8 cellular contexts compared by ENCODE assay signal in genomic region chr6:31366693-31367470, GRCh38. TPM values are rescaled to one million over a fixed set of nuclear protein-coding genes. Genes with fewer than 3 reads are reported as not detected.
A peak's percentile ranks its signal among the peaks of the same experiment; 100 is the strongest.
DNase-seq lines count a peak whose midpoint lies in the region; ATAC-seq lines count a peak whose summit lies in the region.

No MANE protein-coding gene starts in this region.

- H3K27ac ChIP-seq in CD4-positive, alpha-beta memory T cell (ENCODE audit: low read depth, low read length), result peak overlapping the region; percentile 18

- ATAC-seq in GM21423 (IDR thresholded peaks at IDR 0.05; ENCODE audit: unreplicated experiment), result peak; percentile 85

- peaks cover 9 to 12% of the 10 kb centered on the region in 2 donors for H3K27me3 Mint-ChIP-seq in CD4-positive, alpha-beta memory T cell

- H3K36me3 Mint-ChIP-seq in CD4-positive, alpha-beta memory T cell, result no peaks in the 10 kb centered on the region

- H3K36me3 ChIP-seq in CD4-positive, alpha-beta memory T cell (ENCODE audit: insufficient read depth, low read length), result no peaks in the 10 kb centered on the region

- H3K9me3 ChIP-seq in CD4-positive, alpha-beta memory T cell (ENCODE audit: control insufficient read depth in 1 of 2, low read length in 2 of 2), result no peaks in the 10 kb centered on the region

- H3K4me1 Mint-ChIP-seq in CD4-positive, alpha-beta memory T cell, result peaks cover 10 to 16% (median 12%) of the 10 kb centered on the region in 4 donors

- peaks cover 13% of the 10 kb centered on the region for H3K27me3 ChIP-seq in CD4-positive, alpha-beta memory T cell (ENCODE audit: insufficient read depth, low read length)

- intact Hi-C loops in CD4-positive, alpha-beta memory T cell (cut with micrococcal nuclease), result loop anchor here (1.0 kb wide), 4 partner anchors 10 to 230 kb away; partner anchors contain the start of gene HLA-B

- peaks cover 10% of the 10 kb centered on the region for H3K4me1 ChIP-seq in CD4-positive, alpha-beta memory T cell (ENCODE audit: insufficient read depth, low read length)

- peak overlapping the region; percentile 30 to 67 for H3K4me3 ChIP-seq in CD4-positive, alpha-beta memory T cell (ENCODE audit: low read length in 2 of 2)

- POLR2A ChIA-PET in CD4-positive, alpha-beta memory T cell (lab: Charles Lee; ENCODE audit: partially characterized antibody), result interaction anchor here (0.6 to 21.6 kb wide), 21 partner anchors 8 to 232 kb away, joined by 3 to 517 read pairs (median 4); partner anchors contain the start of genes CCHCR1, HLA-B, PSORS1C2 and TCF19

- peak overlapping the region; percentile 9 to 88 (median 77) for H3K27ac Mint-ChIP-seq in CD4-positive, alpha-beta memory T cell

- CTCF ChIA-PET in CD4-positive, alpha-beta memory T cell (lab: Charles Lee; ENCODE audit: partially characterized antibody), result interaction anchor here (0.6 to 6.5 kb wide), 44 partner anchors 8 to 651 kb away, joined by 3 to 184 read pairs (median 4); partner anchors contain the start of genes HLA-B, PSORS1C2 and TCF19

- H3K9me3 Mint-ChIP-seq in CD4-positive, alpha-beta memory T cell, result peaks cover 0 to 3% (median under 1%) of the 10 kb centered on the region in 8 donors

- H3K4me3 Mint-ChIP-seq in CD4-positive, alpha-beta memory T cell, result peak overlapping the region; percentile 77 to 87 (median 86)

- peak; percentile 81 to 88 (median 85) for DNase-seq in CD4-positive, alpha-beta memory T cell
- DNase-seq in LHCN-M2 (ENCODE audit: low read depth) (peak; percentile 74), SHP77 treated with DMSO at 0.1 percent for 48 hours (lab: John Stamatoyannopoulos, UW) (peak; percentile 30), germinal center (ENCODE audit: low spot score) (peak; percentile 86), occipital lobe (lab: John Stamatoyannopoulos, UW) (peak; percentile 85), superior temporal gyrus (ENCODE audit: extremely low spot score) (peak; percentile 94)
- DNase-seq in activated gamma-delta T cell treated with anti-CD3 and anti-CD28 coated beads, Interleukin-2, amount 50 U/mL, for 16 hours (ENCODE audit: low read depth), result peak; percentile 76

RNA-seq across cellular contexts. Expression of gene HLA-B, which starts 9.9 kb away (rescaled TPM):
- total RNA-seq in CD4-positive, alpha-beta memory T cell, result 1,000 to 10,000 TPM; 5,565 to 5,762 TPM
- 1,000 to 10,000 TPM; 6,650 to 9,105 TPM for polyA plus RNA-seq in CD4-positive, alpha-beta memory T cell
- total RNA-seq in LHCN-M2 (2014; rRNA removed) (47.6 and 58.7 TPM in 2 replicates), occipital lobe (34.3 TPM)
- 291 TPM for polyA plus RNA-seq in LHCN-M2 (2012)

RNA-seq across cellular contexts. Expression of gene MICA, which starts 36.5 kb away (rescaled TPM):
- 10 to 100 TPM; 18.5 to 21.2 TPM for total RNA-seq in CD4-positive, alpha-beta memory T cell
- polyA plus RNA-seq in CD4-positive, alpha-beta memory T cell, result 1 to 10 TPM; 3.5 to 5.4 TPM
- 23.5 and 27.8 TPM in 2 replicates for total RNA-seq in LHCN-M2 (2014; rRNA removed)
- polyA plus RNA-seq in LHCN-M2 (2012), result 35.8 TPM
- 0.31 TPM for total RNA-seq in occipital lobe

Comparison
In these comparisons a context has a peak if more than half of its experiments do, and no peak if none do; other contexts are left out.
1. Peak in every context shown above with its lines: DNase-seq, ATAC-seq, H3K4me3 ChIP-seq and H3K27ac ChIP-seq.
2. DNase-seq: peak in every context shown above with its lines; median percentile 94 in superior temporal gyrus; 86 in germinal center; 85 in CD4-positive, alpha-beta memory T cell; 85 in occipital lobe; 76 in activated gamma-delta T cell treated with anti-CD3 and anti-CD28 coated beads, Interleukin-2, amount 50 U/mL, for 16 hours; 74 in LHCN-M2; 30 in SHP77 treated with DMSO at 0.1 percent for 48 hours.
3. RNA of gene HLA-B, which starts 9.9 kb away (total RNA-seq): 5,565 to 5,762 TPM in CD4-positive, alpha-beta memory T cell; 47.6 to 58.7 TPM in LHCN-M2 and 34.3 TPM in occipital lobe (single experiment); every median in the first group is over 10 times any median in the second.
4. RNA of gene MICA, which starts 36.5 kb away (total RNA-seq): 23.5 to 27.8 TPM in LHCN-M2 and 18.5 to 21.2 TPM in CD4-positive, alpha-beta memory T cell; 0.31 TPM in occipital lobe (single experiment); every median in the first group is over 10 times any median in the second.